9 cellular contexts compared by ENCODE assay signal in the genomic region with DNA sequence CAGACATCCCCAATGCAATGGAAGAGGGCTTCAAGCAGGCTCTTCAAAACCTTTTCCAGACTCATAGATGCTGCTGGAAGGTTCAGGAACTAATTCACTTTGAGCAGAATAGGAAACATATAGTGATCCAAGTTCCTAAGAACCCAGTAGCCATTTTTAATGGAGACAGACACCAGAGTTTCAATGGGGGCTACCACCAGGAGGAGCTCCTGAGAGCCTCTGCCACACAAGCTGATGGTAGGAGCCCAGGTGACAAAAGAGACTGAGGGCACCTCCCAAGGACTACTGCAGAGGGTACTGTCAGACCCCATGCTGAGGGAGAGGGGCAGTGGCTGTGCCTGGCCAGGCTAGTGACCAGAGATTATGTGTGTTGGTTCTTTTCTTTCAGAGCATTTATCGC. TPM values are rescaled to one million over a fixed set of nuclear protein-coding genes. Genes with fewer than 3 reads are reported as not detected.
A peak's percentile ranks its signal among the peaks of the same experiment; 100 is the strongest.
DNase-seq lines count a peak whose midpoint lies in the region; ATAC-seq and TF ChIP-seq lines count a peak whose summit lies in the region.
"Had no signal": no experiment of that assay in that cellular context is flagged by ENCODE, and none has a peak within 500 bp of the region (broad histone marks: within the 10 kb centered on the region; RNA-seq: fewer than 3 reads in every experiment).

No MANE protein-coding gene starts in this region.

- peak; percentile 69 for TF ChIP-seq CTCF in GM12875 (IDR thresholded peaks at IDR 0.05; ENCODE audit: borderline replicate concordance, insufficient read depth, low read depth, low read length)
- TF ChIP-seq CTCF in brain microvascular endothelial cell (IDR thresholded peaks at IDR 0.05; ENCODE audit: low read depth, low read length, missing control alignments), result peak; percentile 55
- peak in 1 of 12 donors; percentile 15 for TF ChIP-seq CTCF in heart left ventricle (IDR thresholded peaks at IDR 0.05)
- no peak for TF ChIP-seq CTCF in dorsolateral prefrontal cortex (IDR thresholded peaks at IDR 0.05 in 54 of 56, conservative IDR thresholded peaks at IDR 0.05 in 2 of 56; ENCODE audit: low read depth in 1 of 56, partially characterized antibody in 56 of 56)

- H3K9me3 ChIP-seq in heart left ventricle, result no peaks in the 10 kb centered on the region

- TF ChIP-seq POLR2A in heart left ventricle (IDR thresholded peaks at IDR 0.05), result no peak

- H3K27ac ChIP-seq in brain microvascular endothelial cell, result no peak overlapping the region
- no peak overlapping the region for H3K27ac ChIP-seq in heart left ventricle
- no peak overlapping the region for H3K27ac ChIP-seq in dorsolateral prefrontal cortex

- H3K4me1 ChIP-seq in heart left ventricle, result no peaks in the 10 kb centered on the region

- DNase-seq in OCI-M1 (lab: John Stamatoyannopoulos, UW) (peak; percentile 30), brain microvascular endothelial cell (no peak), heart left ventricle (no peak), cardiac septum (ENCODE audit: low spot score) (no peak), dorsolateral prefrontal cortex (no peak)
- peak; percentile 40 for DNase-seq in stimulated activated CD4-positive, alpha-beta T cell treated with anti-CD3 and anti-CD28 coated beads, Interleukin-1b, Interleukin-23, amount 100 ng/mL, for 48 hours
- DNase-seq: stimulated activated naive B cell treated with anti-CD40 and anti-IgM and Interleukin-4, amounts not matched to agents 10 μg/mL and 1 μg/mL and 100 μg/mL, for 72 hours had no signal

- peaks cover 5% of the 10 kb centered on the region for H3K27me3 ChIP-seq in brain microvascular endothelial cell (replicated peaks)
- H3K27me3 ChIP-seq in heart left ventricle, result no peaks in the 10 kb centered on the region
- no peaks in the 10 kb centered on the region for H3K27me3 ChIP-seq in dorsolateral prefrontal cortex

- ATAC-seq in heart left ventricle (no peak), HG02870 (IDR thresholded peaks at IDR 0.05; ENCODE audit: unreplicated experiment) (no peak)

- intact Hi-C loops in heart left ventricle (cut with DNase I), result no loop called here
- intact Hi-C loops in cardiac septum (cut with DNase I), result no loop called here
- intact Hi-C loops in dorsolateral prefrontal cortex (cut with DNase I), result no loop called here

- H3K4me3 ChIP-seq in GM12875 (ENCODE audit: low read depth, low read length) (no peak overlapping the region), brain microvascular endothelial cell (ENCODE audit: low read depth, low read length) (no peak overlapping the region), heart left ventricle (no peak overlapping the region), dorsolateral prefrontal cortex (no peak overlapping the region)

- WGBS in heart left ventricle, 4 donors, result 0 to 75% (median 62%) methylated on average over 1 of the region's 1 CpG

- no peaks in the 10 kb centered on the region for H3K36me3 ChIP-seq in brain microvascular endothelial cell (replicated peaks)
- no peaks in the 10 kb centered on the region for H3K36me3 ChIP-seq in heart left ventricle

- in situ Hi-C loops in brain microvascular endothelial cell (cut with HindIII; ENCODE audit: low pct_ligation_motif_present, low sequenced_read_pairs), result no loop called here

RNA-seq across cellular contexts. Expression of a gene that starts 45.9 kb away (rescaled TPM):
- 1 to 10 TPM in 1 of 9 donors, under 1 TPM in 1, not detected in 7; 0.20 to 1.3 TPM for total RNA-seq in heart left ventricle
- polyA plus RNA-seq in heart left ventricle, result not detected
- not detected for total RNA-seq in cardiac septum
- total RNA-seq in dorsolateral prefrontal cortex, result under 1 TPM in 2 of 120 experiments, not detected in 118; 0.60 to 0.77 TPM

Comparison
In these comparisons a context has a peak if more than half of its experiments do, and no peak if none do; other contexts are left out.
1. CTCF ChIP-seq: peak in GM12875 (single experiment) and brain microvascular endothelial cell (single experiment); none in dorsolateral prefrontal cortex (0 of 56).
2. DNase-seq: peak in OCI-M1 (single experiment) and stimulated activated CD4-positive, alpha-beta T cell treated with anti-CD3 and anti-CD28 coated beads, Interleukin-1b, Interleukin-23, amount 100 ng/mL, for 48 hours (single experiment); none in brain microvascular endothelial cell (single experiment), heart left ventricle (0 of 5), cardiac septum (single experiment) and dorsolateral prefrontal cortex (0 of 10).